ENCODE assay signal across 20 cellular contexts in the genomic region with DNA sequence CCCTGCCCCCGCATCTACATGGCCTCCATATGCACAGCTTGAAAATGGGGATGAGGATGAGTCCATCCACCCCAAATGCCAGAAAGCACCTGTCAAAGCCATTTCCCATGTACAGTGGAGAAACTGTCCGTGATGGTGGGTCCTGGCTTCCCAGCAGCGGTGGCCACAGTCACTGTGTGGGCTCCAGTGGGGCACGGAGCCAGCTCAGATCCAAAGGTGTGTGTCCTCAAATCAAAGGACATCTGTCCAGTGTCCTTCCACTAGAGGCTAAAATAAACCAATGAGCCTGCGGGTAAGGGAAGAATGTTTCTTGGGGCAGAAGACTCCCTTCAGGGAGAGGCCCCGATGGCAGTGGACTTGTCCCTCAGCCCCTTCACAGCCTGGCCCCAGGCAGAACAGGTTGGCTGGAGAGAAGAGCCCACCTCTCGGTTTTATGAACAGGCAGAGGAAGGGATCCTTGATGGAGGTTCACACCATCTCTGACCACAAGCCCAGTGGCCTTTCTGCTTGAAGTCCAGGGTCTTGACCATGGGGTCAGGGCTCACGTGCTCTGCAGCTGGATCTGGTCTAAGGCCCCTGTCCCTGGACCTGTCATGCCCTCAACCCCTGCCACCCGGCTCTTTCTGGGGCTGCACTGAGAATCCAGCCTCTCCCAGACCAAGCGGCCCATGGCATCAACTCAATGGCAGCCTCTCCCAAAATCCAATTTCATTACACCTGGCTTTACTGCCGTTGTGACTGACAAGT.
"Had no signal": no experiment of that assay in that cellular context is flagged by ENCODE, and none has a peak within 500 bp of the region (broad histone marks: within the 10 kb centered on the region; RNA-seq: fewer than 3 reads in every experiment).

No MANE protein-coding gene starts in this region.

- H3K9me3 Mint-ChIP-seq: activated naive CD8-positive, alpha-beta T cell treated with anti-CD3 and anti-CD28 coated beads for 36 hours; activated T-helper 1 cell treated with anti-CD3 and anti-CD28 coated beads, Interleukin-12 subunit alpha, Interleukin-12 subunit beta, Interleukin-2, Interleukin-4 antibody, amounts not matched to agents 30 ng/mL and 10 ng/mL and 1 ng/mL, durations not matched to agents 14 hours and 24 hours and 36 hours; memory B cell; nephron; T-helper 1 cell treated with Interleukin-12 subunit alpha and Interleukin-12 subunit beta and Interleukin-4 antibody, amounts not matched to agents 30 μg/mL and 1 μg/mL, for 36 hours had no signal

- H3K4me1 Mint-ChIP-seq: activated CD4-positive, alpha-beta T cell treated with anti-CD3 and anti-CD28 coated beads for 36 hours; activated naive CD8-positive, alpha-beta T cell treated with anti-CD3 and anti-CD28 coated beads for 36 hours; memory B cell; nephron; stimulated activated memory B cell treated with anti-CD40 and anti-IgM and Interleukin-4, amounts not matched to agents 10 μg/mL and 1 μg/mL and 100 μg/mL, for 72 hours; WTC11 had no signal

- H3K36me3 ChIP-seq: breast epithelium, colonic mucosa, right lobe of liver had no signal

- H3K4me3 Mint-ChIP-seq: activated CD4-positive, alpha-beta T cell treated with anti-CD3 and anti-CD28 coated beads for 36 hours; activated naive CD8-positive, alpha-beta T cell treated with anti-CD3 and anti-CD28 coated beads for 36 hours; activated T-helper 1 cell treated with anti-CD3 and anti-CD28 coated beads, Interleukin-12 subunit alpha, Interleukin-12 subunit beta, Interleukin-2, Interleukin-4 antibody, amounts not matched to agents 30 ng/mL and 10 ng/mL and 1 ng/mL, durations not matched to agents 14 hours and 24 hours and 36 hours; memory B cell; nephron; stimulated activated memory B cell treated with anti-CD40 and anti-IgM and Interleukin-4, amounts not matched to agents 10 μg/mL and 1 μg/mL and 100 μg/mL, for 72 hours; T-helper 1 cell treated with Interleukin-12 subunit alpha and Interleukin-12 subunit beta and Interleukin-4 antibody, amounts not matched to agents 30 μg/mL and 1 μg/mL, for 36 hours; WTC11 had no signal

- DNase-seq: activated CD4-positive, alpha-beta T cell treated with anti-CD3 and anti-CD28 coated beads for 36 hours; activated CD4-positive, alpha-beta T cell treated with anti-CD3 and anti-CD28 coated beads, Interleukin-2, amount 50 U/mL, for 48 hours; activated naive CD4-positive, alpha-beta T cell; activated naive CD8-positive, alpha-beta T cell treated with anti-CD3 and anti-CD28 coated beads for 36 hours; colonic mucosa; foreskin fibroblast; kidney glomerular epithelial cell; right lobe of liver; small intestine; stimulated activated CD4-positive, alpha-beta T cell treated with anti-CD3 and anti-CD28 coated beads, Interleukin-15, amount 100 ng/mL, for 24 hours; T1000; trophoblast cell had no signal

- ATAC-seq: activated CD4-positive, alpha-beta T cell treated with anti-CD3 and anti-CD28 coated beads for 36 hours; right lobe of liver; stimulated activated memory B cell treated with anti-CD40 and anti-IgM and Interleukin-4, amounts not matched to agents 10 μg/mL and 1 μg/mL and 100 μg/mL, for 72 hours; WTC11 had no signal

- H3K4me3 ChIP-seq: breast epithelium, colonic mucosa, right lobe of liver had no signal

- H3K9ac ChIP-seq: parathyroid adenoma had no signal

- H3K27ac Mint-ChIP-seq: activated CD4-positive, alpha-beta T cell treated with anti-CD3 and anti-CD28 coated beads for 36 hours; activated naive CD8-positive, alpha-beta T cell treated with anti-CD3 and anti-CD28 coated beads for 36 hours; activated T-helper 1 cell treated with anti-CD3 and anti-CD28 coated beads, Interleukin-12 subunit alpha, Interleukin-12 subunit beta, Interleukin-2, Interleukin-4 antibody, amounts not matched to agents 30 ng/mL and 10 ng/mL and 1 ng/mL, durations not matched to agents 14 hours and 24 hours and 36 hours; memory B cell; nephron; stimulated activated memory B cell treated with anti-CD40 and anti-IgM and Interleukin-4, amounts not matched to agents 10 μg/mL and 1 μg/mL and 100 μg/mL, for 72 hours; T-helper 1 cell treated with Interleukin-12 subunit alpha and Interleukin-12 subunit beta and Interleukin-4 antibody, amounts not matched to agents 30 μg/mL and 1 μg/mL, for 36 hours; WTC11 had no signal

- H3K36me3 Mint-ChIP-seq: activated naive CD8-positive, alpha-beta T cell treated with anti-CD3 and anti-CD28 coated beads for 36 hours; memory B cell; stimulated activated memory B cell treated with anti-CD40 and anti-IgM and Interleukin-4, amounts not matched to agents 10 μg/mL and 1 μg/mL and 100 μg/mL, for 72 hours had no signal

- H3K9me3 ChIP-seq: breast epithelium, colonic mucosa, right lobe of liver had no signal

- H3K27me3 ChIP-seq: breast epithelium, colonic mucosa, right lobe of liver had no signal

- H3K4me1 ChIP-seq: breast epithelium, colonic mucosa, parathyroid adenoma, right lobe of liver had no signal

- H3K27ac ChIP-seq: breast epithelium, colonic mucosa, parathyroid adenoma, right lobe of liver had no signal

- H2AFZ ChIP-seq: parathyroid adenoma had no signal
